1 cellular context compared by ENCODE assay signal in the genomic region with DNA sequence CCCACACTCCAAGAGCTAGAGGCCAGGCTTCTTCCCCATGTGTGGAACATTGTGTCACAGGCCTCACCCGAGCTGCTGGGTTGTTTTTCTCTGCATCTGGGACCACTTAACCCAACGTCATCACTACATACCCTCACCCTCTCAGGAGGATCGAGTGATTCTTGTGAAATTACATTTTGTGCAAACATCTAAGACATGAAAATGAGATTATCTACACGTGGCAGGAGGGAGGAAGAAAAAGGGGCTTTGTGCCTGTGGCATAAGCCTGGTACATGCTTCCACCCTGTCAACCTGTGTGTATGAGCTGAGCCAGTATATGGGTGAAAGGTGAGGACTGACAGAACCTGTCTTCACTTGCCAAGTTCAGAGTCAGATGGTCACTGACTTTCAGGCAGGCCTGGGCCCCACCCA.
TF ChIP-seq lines count a peak whose summit lies in the region.

No MANE protein-coding gene starts in this region.

TF ChIP-seq in WTC11, 78 proteins besides CTCF, POLR2A, EP300 and RAD21 (continued from another document):
- TF ChIP-seq, protein P1, sequence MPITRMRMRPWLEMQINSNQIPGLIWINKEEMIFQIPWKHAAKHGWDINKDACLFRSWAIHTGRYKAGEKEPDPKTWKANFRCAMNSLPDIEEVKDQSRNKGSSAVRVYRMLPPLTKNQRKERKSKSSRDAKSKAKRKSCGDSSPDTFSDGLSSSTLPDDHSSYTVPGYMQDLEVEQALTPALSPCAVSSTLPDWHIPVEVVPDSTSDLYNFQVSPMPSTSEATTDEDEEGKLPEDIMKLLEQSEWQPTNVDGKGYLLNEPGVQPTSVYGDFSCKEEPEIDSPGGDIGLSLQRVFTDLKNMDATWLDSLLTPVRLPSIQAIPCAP (CRISPR knock-in tag; IDR thresholded peaks at IDR 0.05), result no peak
- TF ChIP-seq JAZF1 (CRISPR knock-in tag; IDR thresholded peaks at IDR 0.05) (no peak), NR2C2 (CRISPR knock-in tag; IDR thresholded peaks at IDR 0.05) (no peak), CBFB (CRISPR knock-in tag; IDR thresholded peaks at IDR 0.05; ENCODE audit: low read depth) (no peak)
